ENCODE assay signal across 8 cellular contexts in the genomic region with DNA sequence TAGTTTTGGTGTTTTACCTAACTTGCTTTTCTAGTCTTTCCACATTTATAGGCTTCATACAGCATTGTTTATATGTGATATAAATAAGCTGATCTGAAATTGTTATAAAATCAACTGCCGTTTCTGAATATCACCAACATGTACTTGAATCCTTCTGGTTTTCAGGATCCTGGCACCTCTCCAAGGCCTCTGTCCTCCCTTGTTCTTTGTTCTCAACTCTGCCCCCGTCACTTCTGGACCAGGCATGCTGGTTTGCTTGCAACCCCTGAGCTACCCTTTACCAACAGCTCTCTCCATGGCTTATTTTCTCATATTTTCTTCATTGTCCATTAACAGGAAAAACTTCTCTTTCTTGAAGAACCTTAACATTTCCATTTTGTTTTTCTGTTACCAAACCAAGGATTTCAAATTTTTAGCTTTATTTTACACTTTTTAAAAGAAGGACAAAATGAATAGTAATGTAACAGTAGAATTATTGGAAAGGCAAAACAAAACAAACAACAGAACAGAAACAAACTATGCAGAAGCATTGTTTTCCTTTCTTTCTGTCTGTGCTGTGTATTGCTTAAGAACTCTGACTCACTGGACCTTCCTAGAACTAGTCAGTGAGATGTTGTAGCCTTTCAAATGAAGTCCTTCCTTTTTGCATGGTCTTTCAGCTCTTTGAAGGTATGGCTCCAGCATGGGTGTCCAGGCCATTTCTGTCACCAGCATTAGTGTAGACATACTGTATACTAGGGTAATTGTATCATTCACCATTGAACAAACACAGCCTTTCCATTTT. TPM values are rescaled to one million over a fixed set of nuclear protein-coding genes. Genes with fewer than 3 reads are reported as not detected.
A peak's percentile ranks its signal among the peaks of the same experiment; 100 is the strongest.
DNase-seq lines count a peak whose midpoint lies in the region; ATAC-seq and TF ChIP-seq lines count a peak whose summit lies in the region.

No MANE protein-coding gene starts in this region.

- H3K27ac ChIP-seq in endodermal cell (ENCODE audit: low read depth, low read length), result no peak overlapping the region

- H3K4me3 Mint-ChIP-seq in naive B cell (peak overlapping the region in 7 of 8 donors; percentile 5 to 84 (median 42)), endodermal cell (no peak overlapping the region)

- H3K27me3 Mint-ChIP-seq in naive B cell (no peaks in the 10 kb centered on the region), endodermal cell (ENCODE audit: insufficient read depth) (no peaks in the 10 kb centered on the region)

- peak overlapping the region; percentile 67 to 95 (median 90) for H3K27ac Mint-ChIP-seq in naive B cell
- H3K27ac Mint-ChIP-seq in endodermal cell, result no peak overlapping the region

- no peak overlapping the region for H3K4me3 ChIP-seq in MG63
- no peak overlapping the region for H3K4me3 ChIP-seq in astrocyte of the spinal cord (ENCODE audit: low read depth, low read length)
- H3K4me3 ChIP-seq in endodermal cell (ENCODE audit: low read length), result no peak overlapping the region

- DNase-seq in CD1c-positive myeloid dendritic cell (ENCODE audit: extremely low spot score) (peak; percentile 48), MG63 (peak; percentile 0), astrocyte of the spinal cord (ENCODE audit: low read depth, low spot score) (peak; percentile 70), naive B cell (no peak), GDM1 (lab: John Stamatoyannopoulos, UW) (no peak), endodermal cell (no peak), NCI-H526 (lab: John Stamatoyannopoulos, UW) (no peak)

- ATAC-seq in naive B cell (ENCODE audit: low read depth in 2 of 2) (no peak), GM18909 (IDR thresholded peaks at IDR 0.05; ENCODE audit: poor library complexity, unreplicated experiment) (no peak)

- 87 to 100% methylated on average over 1 to 2 of the region's 2 CpGs for WGBS in endodermal cell (ENCODE audit: insufficient coverage in 1 of 2, insufficient read length in 1 of 2), 2 experiments

- H3K36me3 Mint-ChIP-seq in naive B cell (peaks cover 58 to 62% of the 10 kb centered on the region in 2 donors), endodermal cell (ENCODE audit: low read depth) (no peaks in the 10 kb centered on the region)

- no peak overlapping the region for H3K9ac ChIP-seq in endodermal cell (ENCODE audit: extremely low read depth, low read length, poor library complexity, severe bottlenecking)

- peaks cover 64 to 83% (median 79%) of the 10 kb centered on the region in 3 donors for H3K4me1 Mint-ChIP-seq in naive B cell
- peaks cover 6% of the 10 kb centered on the region for H3K4me1 Mint-ChIP-seq in endodermal cell

- H3K4me1 ChIP-seq in endodermal cell (ENCODE audit: control insufficient read depth, insufficient read depth, low read length), result no peaks in the 10 kb centered on the region

- H3K27me3 ChIP-seq in MG63, result no peaks in the 10 kb centered on the region
- H3K27me3 ChIP-seq in endodermal cell (ENCODE audit: control insufficient read depth, insufficient read depth, low read length, poor library complexity, severe bottlenecking), result no peaks in the 10 kb centered on the region

- H3K9me3 ChIP-seq in MG63, result no peaks in the 10 kb centered on the region
- H3K9me3 ChIP-seq in endodermal cell (ENCODE audit: control insufficient read depth, low read length), result no peaks in the 10 kb centered on the region

- H3K36me3 ChIP-seq in MG63 (no peaks in the 10 kb centered on the region), endodermal cell (ENCODE audit: control insufficient read depth, insufficient read depth, low read length) (no peaks in the 10 kb centered on the region)

- TF ChIP-seq CTCF in astrocyte of the spinal cord (IDR thresholded peaks at IDR 0.05; ENCODE audit: low read depth, low read length) (no peak), endodermal cell (conservative IDR thresholded peaks at IDR 0.05) (no peak)

- H3K9me3 Mint-ChIP-seq in naive B cell (peaks cover 0 to 4% (median 0%) of the 10 kb centered on the region in 7 donors), endodermal cell (no peaks in the 10 kb centered on the region)

- in situ Hi-C loops in astrocyte of the spinal cord (cut with HindIII; ENCODE audit: low sequenced_read_pairs), result no loop called here

RNA-seq across cellular contexts. Expression of gene BANK1, which starts 44.8 kb away (rescaled TPM):
- total RNA-seq in MG63 (2014; rRNA removed; shearing (Covaris generic); ENCODE audit: low replicate concordance), result 1.1 TPM in 1 of 2 replicates, not detected in the other
- polyA plus RNA-seq in naive B cell (ENCODE audit: low read depth in 6 of 6), result 100 to 1,000 TPM; 473 to 679 (median 597) TPM
- total RNA-seq in endodermal cell, result under 1 TPM; 0.53 to 0.57 TPM
- 0.14 TPM for polyA plus RNA-seq in endodermal cell (2013, experiment 1 of 2)
- polyA plus RNA-seq in endodermal cell (2013, experiment 2 of 2), result 0.25 TPM

Comparison
In these comparisons a context has a peak if more than half of its experiments do, and no peak if none do; other contexts are left out.
1. DNase-seq: peak in CD1c-positive myeloid dendritic cell (single experiment), MG63 (single experiment) and astrocyte of the spinal cord (single experiment); none in naive B cell (single experiment), GDM1 (single experiment), endodermal cell (single experiment) and NCI-H526 (0 of 2).